Comparison of ENCODE assay signal across 34 cellular contexts in genomic region chr9:97067490-97067889, GRCh38.
"Had no signal": no experiment of that assay in that cellular context is flagged by ENCODE, and none has a peak within 500 bp of the region (broad histone marks: within the 10 kb centered on the region; RNA-seq: fewer than 3 reads in every experiment).

No MANE protein-coding gene starts in this region.

- H3K9ac ChIP-seq: KMS-11 had no signal

- H3K27ac ChIP-seq: KMS-11 had no signal

- DNase-seq: Karpas-422, Kasumi-1, MG63, MM.1S, MV-4-11, NCI-H1048, NCI-H1092, NCI-H1092 treated with DMSO at 0.1 percent for 48 hours, NCI-H1105, NCI-H1105 treated with DMSO at 0.1 percent for 48 hours, NCI-H1417, NCI-H1417 treated with DMSO at 0.1 percent for 48 hours, NCI-H1436, NCI-H1436 treated with DMSO at 0.1 percent for 48 hours, NCI-H146, NCI-H1694, NCI-H1694 treated with DMSO at 0.1 percent for 48 hours, NCI-H187, NCI-H187 treated with DMSO at 0.1 percent for 48 hours, NCI-H1930, NCI-H2029, NCI-H2029 treated with DMSO at 0.1 percent for 48 hours, NCI-H2081, NCI-H2081 treated with DMSO at 0.1 percent for 48 hours, NCI-H2107, NCI-H2171, NCI-H2171 treated with DMSO at 0.1 percent for 48 hours, NCI-H2227 treated with DMSO at 0.1 percent for 48 hours, NCI-H226, NCI-H345, NCI-H446, NCI-H446 treated with DMSO at 0.1 percent for 48 hours, NCI-H510A had no signal

- H3K9me3 ChIP-seq: MG63 had no signal

- H3K36me3 ChIP-seq: MG63 had no signal

- H3K4me2 ChIP-seq: KMS-11 had no signal

- H3K4me3 ChIP-seq: MG63 had no signal
